In the genomic region with DNA sequence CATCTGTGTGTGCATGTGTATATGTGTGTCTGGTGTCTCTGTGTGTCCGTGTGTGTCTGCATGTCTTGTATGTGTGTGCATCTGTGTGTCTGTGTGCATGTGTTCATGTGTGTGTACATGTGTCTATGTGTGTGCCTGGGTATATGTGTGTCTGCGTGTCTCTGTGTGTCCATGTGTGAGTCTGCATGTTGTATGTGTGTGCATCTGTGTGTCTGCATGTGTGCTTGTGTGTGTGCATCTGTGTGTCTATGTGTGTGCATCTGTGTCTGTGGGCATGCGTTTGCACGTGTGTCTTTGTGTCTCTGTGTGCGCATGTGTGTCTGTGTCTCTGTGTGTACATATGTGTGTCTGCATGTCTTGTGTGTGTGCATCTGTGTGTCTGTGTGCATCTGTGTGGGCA, we compare ENCODE assay signal across 16 cellular contexts.
DNase-seq lines count a peak whose midpoint lies in the region; ATAC-seq and TF ChIP-seq lines count a peak whose summit lies in the region.
"Had no signal": no experiment of that assay in that cellular context is flagged by ENCODE, and none has a peak within 500 bp of the region (broad histone marks: within the 10 kb centered on the region; RNA-seq: fewer than 3 reads in every experiment).

No MANE protein-coding gene starts in this region.

- no peak overlapping the region for H2BK120ac ChIP-seq in neuronal stem cell (ENCODE audit: low read depth, low read length)

- H3K36me3 ChIP-seq in colonic mucosa (no peaks in the 10 kb centered on the region), neuronal stem cell (replicated peaks in 1 of 2; ENCODE audit: control insufficient read depth in 2 of 2, insufficient read depth in 2 of 2, low read length in 2 of 2) (no peaks in the 10 kb centered on the region), PC-3 (ENCODE audit: low read depth, low read length) (no peaks in the 10 kb centered on the region), OCI-LY7 (ENCODE audit: insufficient read depth, low read length) (no peaks in the 10 kb centered on the region), lower lobe of right lung (peaks cover 16% of the 10 kb centered on the region)
- H3K36me3 ChIP-seq: HAP-1 had no signal

- CTCF ChIA-PET in PC-3 (lab: Charles Lee) (interaction anchor here (0.6 kb wide), 1 partner anchor 1579 kb away, joined by 3 read pairs; no protein-coding TSS in a partner anchor), OCI-LY7 (lab: Charles Lee; ENCODE audit: unreplicated experiment) (interaction anchor here (0.5 kb wide), 1 partner anchor 194 kb away, joined by 5 read pairs; no protein-coding TSS in a partner anchor)

- H3K4me1 ChIP-seq in colonic mucosa (no peaks in the 10 kb centered on the region), neuronal stem cell (ENCODE audit: control insufficient read depth in 2 of 2, insufficient read depth in 1 of 2, low read depth in 1 of 2, low read length in 2 of 2) (peaks cover 0 to 8% of the 10 kb centered on the region in 2 donors), PC-3 (ENCODE audit: insufficient read depth, low read length) (no peaks in the 10 kb centered on the region), OCI-LY7 (ENCODE audit: insufficient read depth, low read length, poor library complexity, severe bottlenecking) (peaks cover 10% of the 10 kb centered on the region), lower lobe of right lung (peaks cover 58% of the 10 kb centered on the region)
- H3K4me1 ChIP-seq: HAP-1 had no signal

- no peak overlapping the region for H2BK15ac ChIP-seq in neuronal stem cell (ENCODE audit: low read length)

- H3K27me3 ChIP-seq in colonic mucosa: no peaks in the 10 kb centered on the region
- H3K27me3 ChIP-seq in neuronal stem cell (ENCODE audit: control insufficient read depth in 3 of 3, insufficient read depth in 3 of 3, low read depth in 1 of 3, low read length in 3 of 3): peaks cover 0 to 4% (median 0%) of the 10 kb centered on the region in 3 experiments
- H3K27me3 ChIP-seq in PC-3 (ENCODE audit: low read length): no peaks in the 10 kb centered on the region
- no peaks in the 10 kb centered on the region for H3K27me3 ChIP-seq in lower lobe of right lung (ENCODE audit: low read depth)

- H3K4me2 ChIP-seq in neuronal stem cell (ENCODE audit: insufficient read depth, low read length, poor library complexity, severe bottlenecking) (no peak overlapping the region), PC-3 (ENCODE audit: low read length) (no peak overlapping the region), OCI-LY7 (ENCODE audit: low read length) (no peak overlapping the region)

- no peak overlapping the region for H3K18ac ChIP-seq in neuronal stem cell (ENCODE audit: low read length)

- no peak overlapping the region for H2BK5ac ChIP-seq in neuronal stem cell (ENCODE audit: low read length)

- H2BK12ac ChIP-seq in neuronal stem cell (ENCODE audit: low read length): no peak overlapping the region

- H3K79me2 ChIP-seq in PC-3 (ENCODE audit: low read length) (no peaks in the 10 kb centered on the region), OCI-LY7 (ENCODE audit: insufficient read depth, low read depth, low read length) (no peaks in the 10 kb centered on the region)

- H2AK5ac ChIP-seq in neuronal stem cell (ENCODE audit: low read depth, low read length): no peak overlapping the region

- POLR2A ChIA-PET in PC-3 (lab: Charles Lee; ENCODE audit: unreplicated experiment) (no interaction called here), OCI-LY7 (lab: Charles Lee) (no interaction called here)

- intact Hi-C loops in colonic mucosa (cut with DNase I): no loop called here
- intact Hi-C loops in PC-3 (cut with micrococcal nuclease): no loop called here
- intact Hi-C loops in sciatic nerve (cut with DNase I): no loop called here
- intact Hi-C loops in OCI-LY7 (cut with micrococcal nuclease; ENCODE audit: unreplicated experiment): no loop called here
- intact Hi-C loops in lower lobe of right lung (cut with DNase I): loop anchor here (10.0 kb wide), 1 partner anchor 200 kb away; no protein-coding TSS in a partner anchor

- H3K23ac ChIP-seq in neuronal stem cell (ENCODE audit: low read depth, low read length, poor library complexity): peak overlapping the region; percentile 3

- H4K8ac ChIP-seq in neuronal stem cell (ENCODE audit: low read depth, low read length): no peak overlapping the region

- H4K91ac ChIP-seq in neuronal stem cell (ENCODE audit: low read depth, low read length, poor library complexity): no peak overlapping the region

- DNase-seq in activated CD8-positive, alpha-beta memory T cell treated with anti-CD3 and anti-CD28 coated beads, Interleukin-2, amount 50 U/mL, for 48 hours: peak; percentile 17
- no peak for DNase-seq in activated CD8-positive, alpha-beta memory T cell treated with anti-CD3 and anti-CD28 coated beads, Interleukin-2, amount 50 U/mL, for 4 hours
- DNase-seq in colonic mucosa: peak; percentile 3
- no peak for DNase-seq in neuronal stem cell (ENCODE audit: low spot score)
- DNase-seq in PC-3: no peak
- DNase-seq in sciatic nerve (ENCODE audit: low spot score): no peak
- DNase-seq in OCI-LY7 (ENCODE audit: low spot score): no peak
- no peak for DNase-seq in lower lobe of right lung
- DNase-seq: 8988T, DMS79, NCI-H1105, NCI-H2081, NCI-H2171 treated with DMSO at 0.1 percent for 48 hours, NCI-H446 had no signal

- H4K20me1 ChIP-seq in PC-3 (ENCODE audit: low read length): no peaks in the 10 kb centered on the region
- no peaks in the 10 kb centered on the region for H4K20me1 ChIP-seq in OCI-LY7 (ENCODE audit: insufficient read depth, low read length)

- no peak for TF ChIP-seq CTCF in colonic mucosa (IDR thresholded peaks at IDR 0.05)
- TF ChIP-seq CTCF in PC-3 (conservative IDR thresholded peaks at IDR 0.05; ENCODE audit: low read depth, low read length): no peak
- TF ChIP-seq CTCF in OCI-LY7 (conservative IDR thresholded peaks at IDR 0.05; ENCODE audit: low read length): no peak
- TF ChIP-seq CTCF in lower lobe of right lung (IDR thresholded peaks at IDR 0.05): no peak

- WGBS in neuronal stem cell (ENCODE audit: extremely low coverage in 2 of 2, insufficient read length in 2 of 2, insufficient replicate concordance in 1 of 2), 2 donors: no CpG with 5 or more reads among the region's 5 CpGs

- no peak overlapping the region for H3K4ac ChIP-seq in neuronal stem cell (ENCODE audit: low read length)

- no peaks in the 10 kb centered on the region for H3F3A ChIP-seq in PC-3 (ENCODE audit: low read length, unreplicated experiment)

- H3K14ac ChIP-seq in neuronal stem cell (ENCODE audit: low read length): no peak overlapping the region

- H3K9me2 ChIP-seq in PC-3 (replicated peaks; ENCODE audit: low read length) (no peaks in the 10 kb centered on the region), OCI-LY7 (ENCODE audit: insufficient read depth, low read length) (no peaks in the 10 kb centered on the region)

- BruUV-seq in PC-3 (replicated peaks; lab: Mats Ljungman, UMichigan) (no TSS peak), OCI-LY7 (replicated peaks; lab: Mats Ljungman, UMichigan) (no TSS peak)

- H3K27ac ChIP-seq in colonic mucosa (no peak overlapping the region), neuronal stem cell (replicated peaks; ENCODE audit: low read length) (no peak overlapping the region), PC-3 (ENCODE audit: low read length) (no peak overlapping the region), OCI-LY7 (ENCODE audit: low read depth, low read length, poor library complexity, severe bottlenecking) (no peak overlapping the region), lower lobe of right lung (no peak overlapping the region)

- H3K9ac ChIP-seq in colonic mucosa (ENCODE audit: low read depth in 2 of 2, low read length in 2 of 2) (no peak overlapping the region), neuronal stem cell (ENCODE audit: low read depth, low read length, poor library complexity) (peak overlapping the region; percentile 1), PC-3 (ENCODE audit: low read length) (no peak overlapping the region)

- H3K79me1 ChIP-seq in neuronal stem cell (ENCODE audit: low read depth, low read length): no peaks in the 10 kb centered on the region

- H2AFZ ChIP-seq in neuronal stem cell (ENCODE audit: low read length) (no peak overlapping the region), PC-3 (ENCODE audit: low read length) (no peak overlapping the region), OCI-LY7 (ENCODE audit: low read length) (no peak overlapping the region)

- H3K4me3 ChIP-seq in colonic mucosa: no peak overlapping the region
- peak overlapping the region in 1 of 2 donors; percentile 59 for H3K4me3 ChIP-seq in neuronal stem cell (ENCODE audit: low read length in 2 of 2)
- H3K4me3 ChIP-seq in PC-3 (ENCODE audit: low read length): no peak overlapping the region
- H3K4me3 ChIP-seq in OCI-LY7 (ENCODE audit: low read depth, low read length, poor library complexity, severe bottlenecking): no peak overlapping the region
- H3K4me3 ChIP-seq in lower lobe of right lung: no peak overlapping the region
- H3K4me3 ChIP-seq: HAP-1 had no signal

- no peak for ATAC-seq in PC-3
- ATAC-seq in sciatic nerve: no peak
- no peak for ATAC-seq in lower lobe of right lung
- ATAC-seq: Right ventricle myocardium inferior had no signal

- H3K9me3 ChIP-seq in colonic mucosa (no peaks in the 10 kb centered on the region), neuronal stem cell (replicated peaks in 1 of 2; ENCODE audit: control insufficient read depth in 2 of 2, insufficient read depth in 1 of 2, low read depth in 1 of 2, low read length in 2 of 2) (peaks cover 0 to 5% of the 10 kb centered on the region in 2 donors), PC-3 (ENCODE audit: low read length) (no peaks in the 10 kb centered on the region), OCI-LY7 (ENCODE audit: low read length) (no peaks in the 10 kb centered on the region), lower lobe of right lung (no peaks in the 10 kb centered on the region)
- H3K9me3 ChIP-seq: HAP-1 had no signal

Comparison
In these comparisons a context has a peak if more than half of its experiments do, and no peak if none do; other contexts are left out.
1. DNase-seq: peak in activated CD8-positive, alpha-beta memory T cell treated with anti-CD3 and anti-CD28 coated beads, Interleukin-2, amount 50 U/mL, for 48 hours (single experiment) and colonic mucosa (single experiment); none in activated CD8-positive, alpha-beta memory T cell treated with anti-CD3 and anti-CD28 coated beads, Interleukin-2, amount 50 U/mL, for 4 hours (single experiment), neuronal stem cell (single experiment), PC-3 (single experiment), sciatic nerve (single experiment), OCI-LY7 (single experiment) and lower lobe of right lung (single experiment).